Comparison of ENCODE assay signal across 20 cellular contexts in genomic region chr20:22456109-22456508, GRCh38.
"Had no signal": no experiment of that assay in that cellular context is flagged by ENCODE, and none has a peak within 500 bp of the region (broad histone marks: within the 10 kb centered on the region; RNA-seq: fewer than 3 reads in every experiment).

No MANE protein-coding gene starts in this region.

- H3K4me3 ChIP-seq: body of pancreas, cardiac muscle cell, heart left ventricle, left lung, lung, ovary, psoas muscle, thoracic aorta, vagina had no signal

- H3K9me3 ChIP-seq: body of pancreas, heart left ventricle, left lung, ovary, psoas muscle, thoracic aorta, vagina had no signal

- H3K36me3 ChIP-seq: cardiac muscle cell, heart left ventricle, left lung, ovary, thoracic aorta, vagina had no signal

- H3K27me3 Mint-ChIP-seq: activated CD4-positive, alpha-beta T cell treated with anti-CD3 and anti-CD28 coated beads, Interleukin-2, amount 10 ng/mL, durations not matched to agents 7 days and 5 days; activated naive CD4-positive, alpha-beta T cell treated with anti-CD3 and anti-CD28 coated beads, Interleukin-2, amount 50 U/mL, for 24 hours had no signal

- H3K27ac ChIP-seq: body of pancreas, cardiac muscle cell, heart left ventricle, left lung, ovary, psoas muscle, thoracic aorta, vagina had no signal

- H3K27ac Mint-ChIP-seq: activated CD4-positive, alpha-beta T cell treated with anti-CD3 and anti-CD28 coated beads, Interleukin-2, amount 10 ng/mL, durations not matched to agents 7 days and 5 days; activated CD8-positive, alpha-beta T cell treated with anti-CD3 and anti-CD28 coated beads, Interleukin-2, amount 10 ng/mL, durations not matched to agents 7 days and 5 days; activated naive CD4-positive, alpha-beta T cell treated with anti-CD3 and anti-CD28 coated beads, Interleukin-2, amount 50 U/mL, for 24 hours; naive thymus-derived CD8-positive, alpha-beta T cell; type B pancreatic cell had no signal

- DNase-seq: activated CD4-positive, alpha-beta T cell treated with anti-CD3 and anti-CD28 coated beads, Interleukin-2, amount 10 ng/mL, durations not matched to agents 7 days and 5 days; activated CD8-positive, alpha-beta T cell treated with anti-CD3 and anti-CD28 coated beads, Interleukin-2, amount 10 ng/mL, durations not matched to agents 7 days and 5 days; activated gamma-delta T cell treated with Interleukin-2 at 50 U/mL for 16 hours; anterior cingulate cortex; body of pancreas; heart left ventricle; kidney glomerular epithelial cell; left lung; naive thymus-derived CD8-positive, alpha-beta T cell; ovary; psoas muscle; right cardiac atrium; stimulated activated CD4-positive, alpha-beta T cell treated with anti-CD3 and anti-CD28 coated beads, Interleukin-4, amount 100 ng/mL, for 24 hours; stimulated activated naive CD4-positive, alpha-beta T cell treated with Interleukin-2 at 50 U/mL for 16 hours had no signal

- H3K36me3 Mint-ChIP-seq: activated naive CD4-positive, alpha-beta T cell treated with anti-CD3 and anti-CD28 coated beads, Interleukin-2, amount 50 U/mL, for 24 hours; naive thymus-derived CD8-positive, alpha-beta T cell; type B pancreatic cell had no signal

- H3K27me3 ChIP-seq: body of pancreas, ovary, vagina had no signal

- ATAC-seq: activated CD8-positive, alpha-beta T cell treated with anti-CD3 and anti-CD28 coated beads, Interleukin-2, amount 10 ng/mL, durations not matched to agents 7 days and 5 days; body of pancreas; heart left ventricle; naive thymus-derived CD8-positive, alpha-beta T cell; psoas muscle; right cardiac atrium had no signal

- H3K4me1 Mint-ChIP-seq: activated CD4-positive, alpha-beta T cell treated with anti-CD3 and anti-CD28 coated beads, Interleukin-2, amount 10 ng/mL, durations not matched to agents 7 days and 5 days; activated naive CD4-positive, alpha-beta T cell treated with anti-CD3 and anti-CD28 coated beads, Interleukin-2, amount 50 U/mL, for 24 hours; naive thymus-derived CD8-positive, alpha-beta T cell had no signal

- H3K4me1 ChIP-seq: body of pancreas, heart left ventricle, psoas muscle, vagina had no signal

- H3K4me3 Mint-ChIP-seq: activated CD4-positive, alpha-beta T cell treated with anti-CD3 and anti-CD28 coated beads, Interleukin-2, amount 10 ng/mL, durations not matched to agents 7 days and 5 days; activated CD8-positive, alpha-beta T cell treated with anti-CD3 and anti-CD28 coated beads, Interleukin-2, amount 10 ng/mL, durations not matched to agents 7 days and 5 days; activated naive CD4-positive, alpha-beta T cell treated with anti-CD3 and anti-CD28 coated beads, Interleukin-2, amount 50 U/mL, for 24 hours; naive thymus-derived CD8-positive, alpha-beta T cell; type B pancreatic cell had no signal

- H3K9me3 Mint-ChIP-seq: activated CD4-positive, alpha-beta T cell treated with anti-CD3 and anti-CD28 coated beads, Interleukin-2, amount 10 ng/mL, durations not matched to agents 7 days and 5 days; activated naive CD4-positive, alpha-beta T cell treated with anti-CD3 and anti-CD28 coated beads, Interleukin-2, amount 50 U/mL, for 24 hours; type B pancreatic cell had no signal
